16 cellular contexts compared by ENCODE assay signal in the genomic region with DNA sequence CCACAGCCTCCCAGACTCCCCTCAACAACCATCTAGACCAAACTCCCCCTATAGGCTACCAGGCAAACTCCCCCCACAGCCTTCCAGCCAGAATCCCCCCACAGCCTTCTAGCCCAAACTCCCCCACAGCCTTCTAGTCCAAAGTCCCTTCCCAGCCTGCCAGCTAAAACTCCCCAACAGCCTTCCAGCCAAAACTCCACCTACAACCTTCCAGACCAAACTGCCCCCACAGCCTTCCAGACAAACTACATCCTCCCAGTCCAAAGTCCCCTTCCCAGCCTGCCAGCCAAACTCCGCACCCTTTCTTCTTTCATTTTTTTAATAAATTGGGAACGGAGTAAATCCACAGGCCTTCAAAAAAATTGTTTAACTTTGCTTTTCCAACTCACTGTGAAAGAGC. TPM values are rescaled to one million over a fixed set of nuclear protein-coding genes. Genes with fewer than 3 reads are reported as not detected.
"Had no signal": no experiment of that assay in that cellular context is flagged by ENCODE, and none has a peak within 500 bp of the region (broad histone marks: within the 10 kb centered on the region; RNA-seq: fewer than 3 reads in every experiment).

No MANE protein-coding gene starts in this region.

- DNase-seq: activated B cell treated with CpG ODN at 0.5 μM for 24 hours; activated CD4-positive, alpha-beta T cell treated with anti-CD3 and anti-CD28 coated beads, Interleukin-2, amount 10 ng/mL, durations not matched to agents 24 days and 14 days; activated naive CD4-positive, alpha-beta T cell; activated naive CD8-positive, alpha-beta T cell treated with anti-CD3 and anti-CD28 coated beads, Interleukin-2, amount 50 U/mL, for 24 hours; gastrocnemius medialis; kidney glomerular epithelial cell; lower lobe of right lung; midbrain; naive thymus-derived CD8-positive, alpha-beta T cell; stimulated activated CD4-positive, alpha-beta T cell treated with anti-CD3 and anti-CD28 coated beads, Interleukin-4, amount 100 ng/mL, for 24 hours; stimulated activated naive CD8-positive, alpha-beta T cell treated with anti-CD3 and anti-CD28 coated beads, Interleukin-15, amount 100 ng/mL, for 72 hours had no signal

- H3K4me1 ChIP-seq: ascending aorta, gastrocnemius medialis, lower lobe of right lung, vagina had no signal

- H3K9me3 ChIP-seq: gastrocnemius medialis, lower lobe of right lung, vagina had no signal

- H3K4me1 Mint-ChIP-seq: activated B cell treated with CpG ODN at 0.5 μM for 24 hours; activated CD4-positive, alpha-beta T cell treated with anti-CD3 and anti-CD28 coated beads, Interleukin-2, amount 10 ng/mL, durations not matched to agents 24 days and 14 days; activated naive CD8-positive, alpha-beta T cell treated with anti-CD3 and anti-CD28 coated beads, Interleukin-2, amount 50 U/mL, for 24 hours; naive thymus-derived CD8-positive, alpha-beta T cell; stimulated activated naive CD8-positive, alpha-beta T cell treated with anti-CD3 and anti-CD28 coated beads, Interleukin-15, amount 100 ng/mL, for 72 hours had no signal

- H3K27me3 ChIP-seq: ascending aorta, gastrocnemius medialis, vagina had no signal

- H3K27ac ChIP-seq: ascending aorta, gastrocnemius medialis, lower lobe of right lung, vagina had no signal

- H3K9me3 Mint-ChIP-seq: activated CD4-positive, alpha-beta T cell treated with anti-CD3 and anti-CD28 coated beads, Interleukin-2, amount 10 ng/mL, durations not matched to agents 24 days and 14 days; activated naive CD8-positive, alpha-beta T cell treated with anti-CD3 and anti-CD28 coated beads, Interleukin-2, amount 50 U/mL, for 24 hours; activated T-helper 1 cell treated with anti-CD3 and anti-CD28 coated beads, Interleukin-12 subunit alpha, Interleukin-12 subunit beta, Interleukin-2, Interleukin-4 antibody, amounts not matched to agents 30 ng/mL and 10 ng/mL and 1 ng/mL, durations not matched to agents 14 hours and 24 hours and 36 hours; T-helper 1 cell treated with Interleukin-12 subunit alpha and Interleukin-12 subunit beta and Interleukin-4 antibody, amounts not matched to agents 30 μg/mL and 1 μg/mL, for 36 hours had no signal

- H3K4me3 ChIP-seq: ascending aorta, gastrocnemius medialis, lower lobe of right lung, vagina had no signal

- H3K36me3 ChIP-seq: ascending aorta, gastrocnemius medialis, lower lobe of right lung, vagina had no signal

- H3K27ac Mint-ChIP-seq: activated B cell treated with CpG ODN at 0.5 μM for 24 hours; activated CD4-positive, alpha-beta T cell treated with anti-CD3 and anti-CD28 coated beads, Interleukin-2, amount 10 ng/mL, durations not matched to agents 24 days and 14 days; activated naive CD8-positive, alpha-beta T cell treated with anti-CD3 and anti-CD28 coated beads, Interleukin-2, amount 50 U/mL, for 24 hours; activated T-helper 1 cell treated with anti-CD3 and anti-CD28 coated beads, Interleukin-12 subunit alpha, Interleukin-12 subunit beta, Interleukin-2, Interleukin-4 antibody, amounts not matched to agents 30 ng/mL and 10 ng/mL and 1 ng/mL, durations not matched to agents 14 hours and 24 hours and 36 hours; T-helper 1 cell treated with Interleukin-12 subunit alpha and Interleukin-12 subunit beta and Interleukin-4 antibody, amounts not matched to agents 30 μg/mL and 1 μg/mL, for 36 hours had no signal

- ATAC-seq: activated naive CD8-positive, alpha-beta T cell treated with anti-CD3 and anti-CD28 coated beads, Interleukin-2, amount 50 U/mL, for 24 hours; gastrocnemius medialis; lower lobe of right lung; naive thymus-derived CD8-positive, alpha-beta T cell; stimulated activated naive CD8-positive, alpha-beta T cell treated with anti-CD3 and anti-CD28 coated beads, Interleukin-15, amount 100 ng/mL, for 72 hours had no signal

- H3K27me3 Mint-ChIP-seq: activated CD4-positive, alpha-beta T cell treated with anti-CD3 and anti-CD28 coated beads, Interleukin-2, amount 10 ng/mL, durations not matched to agents 24 days and 14 days; activated naive CD8-positive, alpha-beta T cell treated with anti-CD3 and anti-CD28 coated beads, Interleukin-2, amount 50 U/mL, for 24 hours; stimulated activated naive CD8-positive, alpha-beta T cell treated with anti-CD3 and anti-CD28 coated beads, Interleukin-15, amount 100 ng/mL, for 72 hours had no signal

- H3K4me3 Mint-ChIP-seq: activated B cell treated with CpG ODN at 0.5 μM for 24 hours; activated CD4-positive, alpha-beta T cell treated with anti-CD3 and anti-CD28 coated beads, Interleukin-2, amount 10 ng/mL, durations not matched to agents 24 days and 14 days; activated naive CD8-positive, alpha-beta T cell treated with anti-CD3 and anti-CD28 coated beads, Interleukin-2, amount 50 U/mL, for 24 hours; activated T-helper 1 cell treated with anti-CD3 and anti-CD28 coated beads, Interleukin-12 subunit alpha, Interleukin-12 subunit beta, Interleukin-2, Interleukin-4 antibody, amounts not matched to agents 30 ng/mL and 10 ng/mL and 1 ng/mL, durations not matched to agents 14 hours and 24 hours and 36 hours; naive thymus-derived CD8-positive, alpha-beta T cell; stimulated activated naive CD8-positive, alpha-beta T cell treated with anti-CD3 and anti-CD28 coated beads, Interleukin-15, amount 100 ng/mL, for 72 hours; T-helper 1 cell treated with Interleukin-12 subunit alpha and Interleukin-12 subunit beta and Interleukin-4 antibody, amounts not matched to agents 30 μg/mL and 1 μg/mL, for 36 hours had no signal

RNA-seq across cellular contexts. Expression of gene SYNDIG1, which starts 37.4 kb away (rescaled TPM):
- total RNA-seq: activated B cell treated with CpG ODN at 0.5 μM for 24 hours; activated CD4-positive, alpha-beta T cell treated with anti-CD3 and anti-CD28 coated beads, Interleukin-2, amount 10 ng/mL, durations not matched to agents 24 days and 14 days; activated T-helper 1 cell treated with anti-CD3 and anti-CD28 coated beads, Interleukin-12 subunit alpha, Interleukin-12 subunit beta, Interleukin-2, Interleukin-4 antibody, amounts not matched to agents 30 ng/mL and 10 ng/mL and 1 ng/mL, durations not matched to agents 14 hours and 24 hours and 36 hours; naive thymus-derived CD8-positive, alpha-beta T cell; pulmonary artery endothelial cell had no signal
- polyA plus RNA-seq: naive thymus-derived CD8-positive, alpha-beta T cell had no signal
